In the genomic region with DNA sequence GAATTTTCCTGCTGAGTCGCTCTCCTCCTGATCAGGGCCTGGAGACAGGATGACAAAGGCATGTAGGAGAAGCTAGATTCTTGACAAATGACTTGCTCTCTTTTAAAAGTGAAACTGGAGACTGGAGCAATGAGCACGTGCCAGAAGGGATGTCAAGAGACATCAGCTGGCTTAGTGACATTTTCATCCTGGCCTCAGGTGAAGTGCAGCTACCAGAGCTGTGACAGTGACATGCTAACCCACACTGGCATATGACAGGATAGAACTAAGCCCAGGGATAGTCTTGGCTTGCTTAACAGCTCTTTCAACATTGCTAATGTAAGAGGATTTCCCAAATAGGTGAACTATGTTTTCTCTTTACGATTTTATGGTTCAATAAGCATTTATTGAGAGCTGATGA, we compare ENCODE assay signal across 15 cellular contexts.
"Had no signal": no experiment of that assay in that cellular context is flagged by ENCODE, and none has a peak within 500 bp of the region (broad histone marks: within the 10 kb centered on the region; RNA-seq: fewer than 3 reads in every experiment).

No MANE protein-coding gene starts in this region.

- H3K4me3 Mint-ChIP-seq: activated naive CD8-positive, alpha-beta T cell treated with anti-CD3 and anti-CD28 coated beads for 36 hours; natural killer cell treated with Interleukin-12 subunit alpha and Interleukin-12 subunit beta and Interleukin-15 and Interleukin-18, amount 100 ng/mL, for 72 hours; stimulated activated naive CD8-positive, alpha-beta T cell treated with anti-CD3 and anti-CD28 coated beads, Interleukin-15, Interleukin-2, amounts not matched to agents 100 ng/mL and 50 ng/mL, for 24 hours had no signal

- DNase-seq: activated CD4-positive, alpha-beta T cell treated with anti-CD3 and anti-CD28 coated beads, Interleukin-2, amount 50 U/mL, for 48 hours; activated gamma-delta T cell; activated naive CD8-positive, alpha-beta T cell treated with anti-CD3 and anti-CD28 coated beads for 36 hours; activated T-cell treated with anti-CD3 and anti-CD28 coated beads, Interleukin-2, amount 50 U/mL, for 48 hours; left cardiac atrium; nucleus accumbens; stimulated activated CD4-positive, alpha-beta T cell treated with anti-CD3 and anti-CD28 coated beads, Interleukin-4, amount 100 ng/mL, for 1 hour; stimulated activated CD8-positive, alpha-beta memory T cell treated with anti-CD3 and anti-CD28 coated beads, Interleukin-4, amount 100 ng/mL, for 48 hours; upper lobe of right lung had no signal

- ATAC-seq: esophagus mucosa; left cardiac atrium; natural killer cell treated with Interleukin-12 subunit alpha and Interleukin-12 subunit beta and Interleukin-15 and Interleukin-18, amount 100 ng/mL, for 72 hours; upper lobe of right lung had no signal

- H3K27me3 Mint-ChIP-seq: activated naive CD8-positive, alpha-beta T cell treated with anti-CD3 and anti-CD28 coated beads for 36 hours; natural killer cell treated with Interleukin-12 subunit alpha and Interleukin-12 subunit beta and Interleukin-15 and Interleukin-18, amount 100 ng/mL, for 72 hours; progenitor cell of endocrine pancreas; stimulated activated naive CD8-positive, alpha-beta T cell treated with anti-CD3 and anti-CD28 coated beads, Interleukin-15, Interleukin-2, amounts not matched to agents 100 ng/mL and 50 ng/mL, for 24 hours had no signal

- H3K36me3 Mint-ChIP-seq: activated naive CD8-positive, alpha-beta T cell treated with anti-CD3 and anti-CD28 coated beads for 36 hours; natural killer cell treated with Interleukin-12 subunit alpha and Interleukin-12 subunit beta and Interleukin-15 and Interleukin-18, amount 100 ng/mL, for 72 hours had no signal

- H3K36me3 ChIP-seq: upper lobe of right lung had no signal

- H3K27ac Mint-ChIP-seq: activated naive CD8-positive, alpha-beta T cell treated with anti-CD3 and anti-CD28 coated beads for 36 hours; natural killer cell treated with Interleukin-12 subunit alpha and Interleukin-12 subunit beta and Interleukin-15 and Interleukin-18, amount 100 ng/mL, for 72 hours; progenitor cell of endocrine pancreas; stimulated activated naive CD8-positive, alpha-beta T cell treated with anti-CD3 and anti-CD28 coated beads, Interleukin-15, Interleukin-2, amounts not matched to agents 100 ng/mL and 50 ng/mL, for 24 hours had no signal

- H3K27me3 ChIP-seq: upper lobe of right lung had no signal

- H3K4me3 ChIP-seq: upper lobe of right lung had no signal

- FAIRE-seq: bronchial epithelial cell, endometrium had no signal

- H3K4me1 Mint-ChIP-seq: activated naive CD8-positive, alpha-beta T cell treated with anti-CD3 and anti-CD28 coated beads for 36 hours had no signal

- H3K27ac ChIP-seq: upper lobe of right lung had no signal

- H3K9me3 ChIP-seq: upper lobe of right lung had no signal

- H3K4me1 ChIP-seq: upper lobe of right lung had no signal
